Comparison of ENCODE assay signal across 24 cellular contexts in the genomic region with DNA sequence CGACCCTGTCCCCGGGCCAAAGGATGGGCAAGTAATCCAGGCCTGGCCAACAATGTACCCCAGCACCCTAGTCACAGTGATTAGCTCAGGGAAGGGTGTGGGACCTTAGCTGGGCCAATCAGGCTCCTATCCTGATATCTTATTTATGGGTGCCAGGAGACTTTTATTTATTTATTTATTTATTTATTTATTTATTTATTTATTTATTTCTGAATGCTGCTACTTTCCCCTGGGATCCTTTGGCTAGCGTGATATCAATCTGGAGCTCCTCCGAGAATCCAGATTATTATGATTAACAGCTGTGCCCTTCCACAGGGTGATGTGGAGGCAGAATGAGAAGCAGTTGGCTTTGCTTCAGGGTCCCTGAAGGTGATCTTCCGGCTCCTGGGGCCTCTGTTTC. TPM values are rescaled to one million over a fixed set of nuclear protein-coding genes. Genes with fewer than 3 reads are reported as not detected.
A peak's percentile ranks its signal among the peaks of the same experiment; 100 is the strongest.
DNase-seq lines count a peak whose midpoint lies in the region; ATAC-seq, FAIRE-seq and TF ChIP-seq lines count a peak whose summit lies in the region.
"Had no signal": no experiment of that assay in that cellular context is flagged by ENCODE, and none has a peak within 500 bp of the region (broad histone marks: within the 10 kb centered on the region; RNA-seq: fewer than 3 reads in every experiment).

No MANE protein-coding gene starts in this region.

- no peak for FAIRE-seq in K562 (lab: Jason Lieb, UNC)
- FAIRE-seq: A204.1, D721Med, GM12891 had no signal

- no peak for TF ChIP-seq EP300 in K562 (IDR thresholded peaks at IDR 0.05; ENCODE audit: low read length)

- H3K27ac ChIP-seq in HEK293 (ENCODE audit: extremely low read depth, low read depth, low read length): no peak overlapping the region
- no peak overlapping the region for H3K27ac ChIP-seq in K562 (ENCODE audit: extremely low read depth, low read depth, low read length)
- no peak overlapping the region for H3K27ac ChIP-seq in osteoblast (ENCODE audit: low read depth, low read length)
- H3K27ac ChIP-seq: BLaER1 treated with 17β-estradiol and CSF1 and Interleukin-3, amounts not matched to agents 10 nM and 100 nM; C4-2B had no signal

- H3K4me2 ChIP-seq in K562 (ENCODE audit: insufficient read depth, low read length) (no peak overlapping the region), osteoblast (ENCODE audit: insufficient read depth, low read length) (no peak overlapping the region)
- H3K4me2 ChIP-seq: BLaER1 treated with 17β-estradiol and CSF1 and Interleukin-3, amounts not matched to agents 10 nM and 100 nM had no signal

- TF ChIP-seq CTCF in HEK293 (tag by site-specific recombination; IDR thresholded peaks at IDR 0.05) (no peak), K562 (IDR thresholded peaks at IDR 0.05 in 2 of 3, conservative IDR thresholded peaks at IDR 0.05 in 1 of 3; ENCODE audit: insufficient read depth in 2 of 3, low read depth in 1 of 3, low read length in 3 of 3) (no peak), osteoblast (IDR thresholded peaks at IDR 0.05; ENCODE audit: extremely low read depth, low read depth, low read length) (no peak), GM10266 (IDR thresholded peaks at IDR 0.05; ENCODE audit: control insufficient read depth, insufficient read depth, low read depth, missing control alignments) (no peak)

- H3K4me1 ChIP-seq in HEK293 (ENCODE audit: control insufficient read depth, insufficient read depth, low read length): no peaks in the 10 kb centered on the region
- no peaks in the 10 kb centered on the region for H3K4me1 ChIP-seq in K562 (replicated peaks in 1 of 2; ENCODE audit: control insufficient read depth in 2 of 2, insufficient read depth in 2 of 2, low read length in 2 of 2)
- H3K4me1 ChIP-seq in osteoblast (ENCODE audit: insufficient read depth, low read length): peaks cover 10% of the 10 kb centered on the region
- H3K4me1 ChIP-seq: Caco-2 had no signal

- CTCF ChIA-PET in HEK293 (lab: Yijun Ruan, JAX): interaction anchor here (0.6 to 0.7 kb wide), 2 partner anchors 35 to 176 kb away, joined by 3 to 5 read pairs; no protein-coding TSS in a partner anchor
- CTCF ChIA-PET in K562 (lab: Yijun Ruan, JAX; ENCODE audit: low intra/inter-chr PET ratio): no interaction called here

- no peaks in the 10 kb centered on the region for H3K79me2 ChIP-seq in K562 (ENCODE audit: control insufficient read depth, insufficient read depth, low read length)
- H3K79me2 ChIP-seq in osteoblast (ENCODE audit: insufficient read depth, low read length): no peaks in the 10 kb centered on the region

- TF ChIP-seq RAD21 in K562 (CRISPR knock-in tag; conservative IDR thresholded peaks at IDR 0.05 in 1 of 2, IDR thresholded peaks at IDR 0.05 in 1 of 2): no peak

- peak overlapping the region; percentile 14 for H3K27ac Mint-ChIP-seq in stimulated activated effector memory CD8-positive, alpha-beta T cell treated with anti-CD3 and anti-CD28 coated beads, Interleukin-12 subunit alpha, Interleukin-12 subunit beta, amount 100 ng/mL, for 72 hours
- H3K27ac Mint-ChIP-seq: B cell; CD4-positive, alpha-beta T cell; CD8-positive, alpha-beta T cell had no signal

- H4K20me1 ChIP-seq in K562 (replicated peaks; ENCODE audit: control insufficient read depth, insufficient read depth, low read length): no peaks in the 10 kb centered on the region
- H4K20me1 ChIP-seq in osteoblast (ENCODE audit: insufficient read depth, low read length): no peaks in the 10 kb centered on the region
- H4K20me1 ChIP-seq: BLaER1 treated with 17β-estradiol and CSF1 and Interleukin-3, amounts not matched to agents 10 nM and 100 nM had no signal

- H3K4me3 ChIP-seq in HEK293 (ENCODE audit: low read depth, low read length) (no peak overlapping the region), K562 (no peak overlapping the region), osteoblast (ENCODE audit: insufficient read depth, low read length) (no peak overlapping the region)
- H3K4me3 ChIP-seq: BLaER1 treated with 17β-estradiol and CSF1 and Interleukin-3, amounts not matched to agents 10 nM and 100 nM had no signal

- H3K36me3 Mint-ChIP-seq in stimulated activated effector memory CD8-positive, alpha-beta T cell treated with anti-CD3 and anti-CD28 coated beads, Interleukin-12 subunit alpha, Interleukin-12 subunit beta, amount 100 ng/mL, for 72 hours: no peaks in the 10 kb centered on the region
- H3K36me3 Mint-ChIP-seq: CD8-positive, alpha-beta T cell had no signal

- H3K27me3 ChIP-seq in K562 (ENCODE audit: control insufficient read depth in 2 of 2, insufficient read depth in 2 of 2, low read length in 2 of 2): no peaks in the 10 kb centered on the region
- H3K27me3 ChIP-seq in osteoblast (ENCODE audit: insufficient read depth, low read length): no peaks in the 10 kb centered on the region
- H3K27me3 ChIP-seq: BLaER1 treated with 17β-estradiol and CSF1 and Interleukin-3, amounts not matched to agents 10 nM and 100 nM had no signal

- TF ChIP-seq POLR2A in K562 (conservative IDR thresholded peaks at IDR 0.05): no peak

- no peak overlapping the region for H3K4me3 Mint-ChIP-seq in stimulated activated effector memory CD8-positive, alpha-beta T cell treated with anti-CD3 and anti-CD28 coated beads, Interleukin-12 subunit alpha, Interleukin-12 subunit beta, amount 100 ng/mL, for 72 hours
- H3K4me3 Mint-ChIP-seq: B cell; CD4-positive, alpha-beta T cell; CD8-positive, alpha-beta T cell had no signal

- intact Hi-C loops in K562 (cut with micrococcal nuclease): no loop called here

- H3K9me3 ChIP-seq in HEK293 (ENCODE audit: control insufficient read depth, insufficient read depth, low read depth, low read length) (no peaks in the 10 kb centered on the region), K562 (replicated peaks; ENCODE audit: control insufficient read depth, insufficient read depth, low read depth, low read length) (no peaks in the 10 kb centered on the region), osteoblast (ENCODE audit: low read depth, low read length) (no peaks in the 10 kb centered on the region)
- H3K9me3 ChIP-seq: BLaER1 treated with 17β-estradiol and CSF1 and Interleukin-3, amounts not matched to agents 10 nM and 100 nM had no signal

- DNase-seq in K562 (ENCODE audit: extremely low read depth in 1 of 4, low spot score in 3 of 4) (no peak), osteoblast (ENCODE audit: insufficient read length, low spot score, missing footprints) (peak; percentile 19), NCI-H1930 (lab: John Stamatoyannopoulos, UW) (no peak), GM10266 (ENCODE audit: extremely low spot score) (no peak)
- no peak for DNase-seq in stimulated activated effector memory CD8-positive, alpha-beta T cell treated with anti-CD3 and anti-CD28 coated beads, Interleukin-12 subunit alpha, Interleukin-12 subunit beta, amount 100 ng/mL, for 72 hours (ENCODE audit: low spot score in 2 of 2)
- no peak for DNase-seq in stimulated activated CD4-positive, alpha-beta T cell treated with anti-CD3 and anti-CD28 coated beads, Interleukin-4, amount 100 ng/mL, for 4 hours
- DNase-seq: 8988T; AML-193; Caco-2; Calu3; CD4-positive, alpha-beta T cell; CD8-positive, alpha-beta T cell; DMS79; DND-41; EL; GDM1 had no signal

- ATAC-seq in K562 (no peak), GM18858 (IDR thresholded peaks at IDR 0.05; ENCODE audit: unreplicated experiment) (no peak)
- ATAC-seq in stimulated activated effector memory CD8-positive, alpha-beta T cell treated with anti-CD3 and anti-CD28 coated beads, Interleukin-12 subunit alpha, Interleukin-12 subunit beta, amount 100 ng/mL, for 72 hours: no peak
- ATAC-seq: CD8-positive, alpha-beta T cell had no signal

- H2AFZ ChIP-seq in K562 (ENCODE audit: low read depth, low read length) (no peak overlapping the region), osteoblast (ENCODE audit: low read length) (no peak overlapping the region)

- 76% methylated on average over 5 of the region's 5 CpGs for WGBS in K562 (ENCODE audit: insufficient coverage, low coverage, missing lambda C conversion rate)

- H3K9me1 ChIP-seq in K562 (ENCODE audit: control insufficient read depth, insufficient read depth, low read length): no peaks in the 10 kb centered on the region

- no TSS peak for BruUV-seq in K562 (replicated peaks; lab: Mats Ljungman, UMichigan)

- no peak overlapping the region for H3K9ac ChIP-seq in K562 (ENCODE audit: insufficient read depth in 1 of 2, low read depth in 2 of 2, low read length in 2 of 2)
- H3K9ac ChIP-seq: BLaER1 treated with 17β-estradiol and CSF1 and Interleukin-3, amounts not matched to agents 10 nM and 100 nM had no signal

- POLR2A ChIA-PET in HEK293 (lab: Yijun Ruan, JAX) (no interaction called here), K562 (lab: Yijun Ruan, JAX) (interaction anchor here (0.9 to 1.4 kb wide), 3 partner anchors 9 to 29 kb away, joined by 3 to 5 read pairs (median 4); no protein-coding TSS in a partner anchor)

- no peaks in the 10 kb centered on the region for H3K9me3 Mint-ChIP-seq in stimulated activated effector memory CD8-positive, alpha-beta T cell treated with anti-CD3 and anti-CD28 coated beads, Interleukin-12 subunit alpha, Interleukin-12 subunit beta, amount 100 ng/mL, for 72 hours
- H3K9me3 Mint-ChIP-seq: CD4-positive, alpha-beta T cell; CD8-positive, alpha-beta T cell had no signal

- no peaks in the 10 kb centered on the region for H3K4me1 Mint-ChIP-seq in stimulated activated effector memory CD8-positive, alpha-beta T cell treated with anti-CD3 and anti-CD28 coated beads, Interleukin-12 subunit alpha, Interleukin-12 subunit beta, amount 100 ng/mL, for 72 hours
- H3K4me1 Mint-ChIP-seq: B cell had no signal

- in situ Hi-C loops in K562 (cut with MboI): no loop called here

- H3K36me3 ChIP-seq in HEK293 (ENCODE audit: control insufficient read depth in 2 of 2, insufficient read depth in 1 of 2, low read length in 2 of 2) (no peaks in the 10 kb centered on the region), K562 (ENCODE audit: control insufficient read depth, insufficient read depth, low read length) (no peaks in the 10 kb centered on the region), osteoblast (ENCODE audit: insufficient read depth, low read length) (no peaks in the 10 kb centered on the region)
- H3K36me3 ChIP-seq: BLaER1 treated with 17β-estradiol and CSF1 and Interleukin-3, amounts not matched to agents 10 nM and 100 nM had no signal

RNA-seq across cellular contexts. Expression of a gene that starts 32.2 kb away (rescaled TPM):
- 81.5 and 114 TPM in 2 replicates for total RNA-seq in K562 (2011; cell fraction: chromatin; rRNA removed; ENCODE audit: low replicate concordance)
- total RNA-seq in K562 (2011; cell fraction: nucleolus; rRNA removed): 100 and 103 TPM in 2 replicates
- 92.4 and 99.8 TPM in 2 replicates for total RNA-seq in K562 (2011; cell fraction: nucleoplasm; rRNA removed)
- total RNA-seq in K562 (2014; rRNA removed) (38.7 and 44.5 TPM in 2 replicates), K562 (2014; rRNA removed; fragmentation: Illumina TruSeq; extraction: Trizol) (19.4 and 20.6 TPM in 2 replicates), K562 (2015; rRNA removed; fragmentation: Illumina TruSeq; extraction: Trizol) (27.7 and 27.8 TPM in 2 replicates), K562 (2021) (47.5 and 51.8 TPM in 2 replicates), osteoblast (70.2 and 71.9 TPM in 2 replicates)
- polyA plus RNA-seq in K562 (2011; rRNA removed) (83.9 and 105 TPM in 2 replicates), K562 (2014; fragmentation: Illumina TruSeq; extraction: Trizol) (49.6 and 57.8 TPM in 2 replicates), K562 (2014; fragmentation: Nextera tagmentation; extraction: Ambion mirVana) (10 to 100 TPM; 12.0 to 24.3 TPM), K562 (2014; rRNA removed) (30.9 and 31.4 TPM in 2 replicates)
- polyA plus RNA-seq in K562 (2011; cell fraction: cytosol; rRNA removed): 72.3 and 73.7 TPM in 2 replicates
- polyA plus RNA-seq in K562 (2011; cell fraction: nucleus; rRNA removed): 144 and 202 TPM in 2 replicates
- 98.8 and 122 TPM in 2 replicates for polyA plus RNA-seq in K562 (2012)
- 76.2 and 78.0 TPM in 2 replicates for polyA minus RNA-seq in K562 (2011; rRNA and poly(A)+ RNA removed)
- 70.7 and 90.6 TPM in 2 replicates for polyA minus RNA-seq in K562 (2011; cell fraction: cytosol; rRNA and poly(A)+ RNA removed)
- 122 and 139 TPM in 2 replicates for polyA minus RNA-seq in K562 (2011; cell fraction: nucleus; rRNA and poly(A)+ RNA removed)
